Comparison of ENCODE assay signal across 8 cellular contexts in genomic region chr13:26557393-26558073, GRCh38. TPM values are rescaled to one million over a fixed set of nuclear protein-coding genes. Genes with fewer than 3 reads are reported as not detected.
DNase-seq lines count a peak whose midpoint lies in the region; ATAC-seq and TF ChIP-seq lines count a peak whose summit lies in the region.

WASF3 (plus strand) TSS chr13:26557683; CDS start chr13:26642271, 84,588 bp downstream.

- peak within 1 kb of the TSS; percentile 20; the same call in 1 of the 2 replicates for H3K18ac ChIP-seq in IMR-90 (ENCODE audit: low read depth, low read length)

- no peak within 1 kb of the TSS for H3K14ac ChIP-seq in IMR-90 (replicated peaks; ENCODE audit: low read depth, low read length)

- H3K9me2 ChIP-seq in PC-3 (replicated peaks; ENCODE audit: low read length) = no peaks in the 10 kb centered on the region

- peak within 1 kb of the TSS; percentile 25; the same call in 1 of the 2 replicates for H2BK120ac ChIP-seq in IMR-90 (ENCODE audit: low read depth, low read length)

- H3K36me3 Mint-ChIP-seq in osteocyte (ENCODE audit: unreplicated experiment) = no peaks in the 10 kb centered on the region

- dilution Hi-C loops in IMR-90 (cut with HindIII; ENCODE audit: low sequenced_read_pairs, unreplicated experiment) = no loop called here

- BruUV-seq in IMR-90 (replicated peaks; lab: Mats Ljungman, UMichigan) (no TSS peak), PC-3 (replicated peaks; lab: Mats Ljungman, UMichigan) (no TSS peak)

- peak within 1 kb of the TSS; percentile 93 for H2BK15ac ChIP-seq in IMR-90 (ENCODE audit: low read depth, low read length)

- no peaks in the 10 kb centered on the region for H3K9me3 Mint-ChIP-seq in osteocyte (ENCODE audit: unreplicated experiment)

- H3K27ac Mint-ChIP-seq in osteocyte (ENCODE audit: unreplicated experiment) = no peak within 1 kb of the TSS

- H4K20me1 ChIP-seq in IMR-90 (ENCODE audit: insufficient read depth, low read length) (peaks cover 16% of the 10 kb centered on the region), PC-3 (ENCODE audit: low read length) (no peaks in the 10 kb centered on the region; the same call in 1 of the 2 replicates)

- CTCF ChIA-PET in IMR-90 (lab: Yijun Ruan, JAX) = no interaction called here
- CTCF ChIA-PET in PC-3 (lab: Charles Lee) = no interaction called here

- peaks cover 14% of the 10 kb centered on the region for H3K4me1 Mint-ChIP-seq in osteocyte (ENCODE audit: unreplicated experiment)

- no peak for TF ChIP-seq CTCF in IMR-90 (conservative IDR thresholded peaks at IDR 0.05; ENCODE audit: low read depth, low read length)
- no peak for TF ChIP-seq CTCF in PC-3 (conservative IDR thresholded peaks at IDR 0.05; ENCODE audit: low read depth, low read length)
- TF ChIP-seq CTCF in adrenal gland (IDR thresholded peaks at IDR 0.05) = peak in 1 of 6 experiments; percentile 21
- no peak for TF ChIP-seq CTCF in heart left ventricle (IDR thresholded peaks at IDR 0.05)
- TF ChIP-seq CTCF in osteocyte (IDR thresholded peaks at IDR 0.05) = no peak
- TF ChIP-seq CTCF in uterus (IDR thresholded peaks at IDR 0.05) = peak in 1 of 4 experiments; percentile 9

- peaks cover 33% of the 10 kb centered on the region for H3K27me3 Mint-ChIP-seq in osteocyte (ENCODE audit: unreplicated experiment)

- no peaks in the 10 kb centered on the region for H3K36me3 ChIP-seq in IMR-90 (ENCODE audit: control insufficient read depth, insufficient read depth, low read length)
- no peaks in the 10 kb centered on the region for H3K36me3 ChIP-seq in PC-3 (ENCODE audit: low read depth, low read length)
- no peaks in the 10 kb centered on the region for H3K36me3 ChIP-seq in adrenal gland (replicated peaks in 1 of 2)
- H3K36me3 ChIP-seq in heart left ventricle = no peaks in the 10 kb centered on the region
- no peaks in the 10 kb centered on the region for H3K36me3 ChIP-seq in uterus

- peak; percentile 80 for ATAC-seq in GM21717 (IDR thresholded peaks at IDR 0.05; ENCODE audit: unreplicated experiment)
- peak; percentile 95 for ATAC-seq in IMR-90 (ENCODE audit: low read depth)
- peak; percentile 98 for ATAC-seq in PC-3
- ATAC-seq in heart left ventricle = peak; percentile 99 to 100 (median 100)

- DNase-seq in DMS153 treated with DMSO at 0.1 percent for 48 hours (lab: John Stamatoyannopoulos, UW; ENCODE audit: unreplicated experiment) = peak; percentile 91
- peak; percentile 90 for DNase-seq in IMR-90
- DNase-seq in PC-3 = peak; percentile 88
- DNase-seq in adrenal gland = peak; percentile 96 to 97 (median 96)
- peak; percentile 94 to 96 (median 96) for DNase-seq in heart left ventricle
- DNase-seq in osteocyte (ENCODE audit: extremely low spot score, unreplicated experiment) = peak; percentile 97
- DNase-seq in uterus = peak; percentile 93 to 95

- POLR2A ChIA-PET in IMR-90 (lab: Charles Lee; ENCODE audit: unreplicated experiment) = interaction anchor here (0.6 to 1.1 kb wide), 2 partner anchors 29 to 62 kb away, joined by 3 read pairs; no protein-coding TSS in a partner anchor
- POLR2A ChIA-PET in PC-3 (lab: Charles Lee; ENCODE audit: unreplicated experiment) = no interaction called here

- peaks cover 21 to 39% of the 10 kb centered on the region in 2 experiments for H3K79me1 ChIP-seq in IMR-90 (ENCODE audit: low read depth in 1 of 2, low read length in 2 of 2)

- H2BK20ac ChIP-seq in IMR-90 (ENCODE audit: low read depth, low read length) = 0 out of 2 replicates have a peak within 1 kb of the TSS, but pooled peaks have one; percentile 25

- H3K23ac ChIP-seq in IMR-90 (ENCODE audit: low read depth, low read length) = 0 out of 2 replicates have a peak within 1 kb of the TSS, but pooled peaks have one; percentile 82

- 0 out of 2 replicates have a peak, but pooled peaks have one; percentile 4 for TF ChIP-seq RAD21 in IMR-90 (IDR thresholded peaks at IDR 0.05; ENCODE audit: low read length)

- in situ Hi-C loops in IMR-90 (cut with MboI; ENCODE audit: low sequenced_read_pairs) = no loop called here

- H3K27me3 ChIP-seq in IMR-90 (ENCODE audit: control insufficient read depth, insufficient read depth, low read length) = peaks cover 7% of the 10 kb centered on the region
- peaks cover 48% of the 10 kb centered on the region for H3K27me3 ChIP-seq in PC-3 (ENCODE audit: low read length)
- no peaks in the 10 kb centered on the region for H3K27me3 ChIP-seq in adrenal gland
- peaks cover 0 to 25% (median 0%) of the 10 kb centered on the region in 9 donors for H3K27me3 ChIP-seq in heart left ventricle
- no peaks in the 10 kb centered on the region for H3K27me3 ChIP-seq in uterus

- H4K8ac ChIP-seq in IMR-90 (ENCODE audit: low read depth in 2 of 2, low read length in 2 of 2) = peak within 1 kb of the TSS; percentile 58 to 87; a peak in 2 of 4 replicates

- TF ChIP-seq POLR2A in IMR-90 (IDR thresholded peaks at IDR 0.05; ENCODE audit: low read depth, low read length) (peak; percentile 67), adrenal gland (IDR thresholded peaks at IDR 0.05) (peak; percentile 47 to 76), heart left ventricle (IDR thresholded peaks at IDR 0.05) (peak in 1 of 2 donors; percentile 22), uterus (IDR thresholded peaks at IDR 0.05) (peak; percentile 45 to 72)

- intact Hi-C loops in IMR-90 (cut with micrococcal nuclease) = loop anchor here (5.0 kb wide), 3 partner anchors 60 to 140 kb away; no protein-coding TSS in a partner anchor
- intact Hi-C loops in PC-3 (cut with micrococcal nuclease) = no loop called here
- intact Hi-C loops in adrenal gland (cut with DNase I) = no loop called here
- intact Hi-C loops in heart left ventricle (cut with DNase I) = no loop called here
- intact Hi-C loops in uterus (cut with DNase I; ENCODE audit: low total_unique reads) = no loop called here

- H3K56ac ChIP-seq in IMR-90 (ENCODE audit: extremely low read depth, insufficient read depth, low read length) = no peak within 1 kb of the TSS

- peak within 1 kb of the TSS; percentile 33; the same call in 1 of the 2 replicates for H4K5ac ChIP-seq in IMR-90 (ENCODE audit: low read depth, low read length)

- peaks cover 18% of the 10 kb centered on the region for H3K9me1 ChIP-seq in IMR-90 (ENCODE audit: insufficient read depth, low read length)

- H3K4me3 ChIP-seq in IMR-90 (ENCODE audit: insufficient read depth, low read depth, low read length) = peak within 1 kb of the TSS; percentile 83
- H3K4me3 ChIP-seq in PC-3 (ENCODE audit: low read length) = peak within 1 kb of the TSS; percentile 69
- H3K4me3 ChIP-seq in adrenal gland = peak within 1 kb of the TSS in 3 of 4 donors; percentile 46 to 97 (median 79)
- peak within 1 kb of the TSS; percentile 48 to 96 (median 80) for H3K4me3 ChIP-seq in heart left ventricle
- H3K4me3 ChIP-seq in uterus = peak within 1 kb of the TSS; percentile 30 to 96

- H3K9me3 ChIP-seq in IMR-90 (ENCODE audit: control insufficient read depth, insufficient read depth, low read length) = peaks cover 2% of the 10 kb centered on the region
- no peaks in the 10 kb centered on the region for H3K9me3 ChIP-seq in PC-3 (ENCODE audit: low read length)
- no peaks in the 10 kb centered on the region for H3K9me3 ChIP-seq in adrenal gland (replicated peaks in 1 of 3)
- no peaks in the 10 kb centered on the region for H3K9me3 ChIP-seq in heart left ventricle
- no peaks in the 10 kb centered on the region for H3K9me3 ChIP-seq in uterus

- peak within 1 kb of the TSS; percentile 52 for H2BK5ac ChIP-seq in IMR-90 (ENCODE audit: low read depth, low read length, poor library complexity, severe bottlenecking)

- no peaks in the 10 kb centered on the region for H3F3A ChIP-seq in PC-3 (ENCODE audit: low read length, unreplicated experiment)

- H3K4me2 ChIP-seq in IMR-90 (ENCODE audit: low read depth, low read length) (peak within 1 kb of the TSS; percentile 93), PC-3 (ENCODE audit: low read length) (peak within 1 kb of the TSS; percentile 84)

- peak within 1 kb of the TSS; percentile 96 for H2AK9ac ChIP-seq in IMR-90 (replicated peaks; ENCODE audit: low read depth, low read length, poor library complexity)

- 0% methylated on average over 23 of the region's 94 CpGs; no CpG with 5 or more reads in 1 of the 2 experiments for WGBS in IMR-90 (ENCODE audit: extremely low coverage in 2 of 2, insufficient read length in 1 of 2), 2 experiments
- 0 to 1% methylated on average over 77 to 93 of the region's 94 CpGs; no CpG with 5 or more reads in 2 of the 4 donors for WGBS in adrenal gland, 4 donors
- 0 to 5% (median 1%) methylated on average over 4 to 94 of the region's 94 CpGs for WGBS in heart left ventricle, 4 donors

- H3K4me3 Mint-ChIP-seq in osteocyte (ENCODE audit: unreplicated experiment) = peak within 1 kb of the TSS; percentile 81

- H4K91ac ChIP-seq in IMR-90 (ENCODE audit: insufficient read depth, low read depth, low read length) = peak within 1 kb of the TSS; percentile 73

- H3K9ac ChIP-seq in IMR-90 (ENCODE audit: low read depth, low read length) (peak within 1 kb of the TSS; percentile 80), PC-3 (ENCODE audit: low read length) (peak within 1 kb of the TSS; percentile 35; the same call in 1 of the 2 replicates)

- H3K79me2 ChIP-seq in PC-3 (ENCODE audit: low read length) = no peaks in the 10 kb centered on the region

- H2AFZ ChIP-seq in IMR-90 (replicated peaks; ENCODE audit: low read length, poor library complexity) = peak within 1 kb of the TSS; percentile 99
- H2AFZ ChIP-seq in PC-3 (ENCODE audit: low read length) = peak within 1 kb of the TSS; percentile 73

- H2AK5ac ChIP-seq in IMR-90 (ENCODE audit: low read depth, low read length) = no peak within 1 kb of the TSS

- peak within 1 kb of the TSS; percentile 80 for H3K4ac ChIP-seq in IMR-90 (ENCODE audit: low read depth, low read length)

- H3K27ac ChIP-seq in IMR-90 (ENCODE audit: insufficient read depth, low read length) = peak within 1 kb of the TSS; percentile 72
- H3K27ac ChIP-seq in PC-3 (ENCODE audit: low read length) = no peak within 1 kb of the TSS
- peak within 1 kb of the TSS in 4 of 5 donors; percentile 45 to 93 (median 72) for H3K27ac ChIP-seq in adrenal gland
- peak within 1 kb of the TSS in 7 of 12 donors; percentile 29 to 69 (median 49) for H3K27ac ChIP-seq in heart left ventricle
- peak within 1 kb of the TSS; percentile 40 to 65 for H3K27ac ChIP-seq in uterus

- H3K4me1 ChIP-seq in IMR-90 (ENCODE audit: control insufficient read depth, insufficient read depth, low read length) (peaks cover 16% of the 10 kb centered on the region), PC-3 (ENCODE audit: insufficient read depth, low read length) (no peaks in the 10 kb centered on the region), adrenal gland (replicated peaks in 1 of 2) (peaks cover 15 to 19% of the 10 kb centered on the region in 2 donors), heart left ventricle (peaks cover 0 to 25% (median 7%) of the 10 kb centered on the region in 12 donors), uterus (peaks cover 0 to 4% of the 10 kb centered on the region in 2 donors)

RNA-seq across cellular contexts. Expression of gene WASF3, which starts in this region (rescaled TPM):
- 4.3 and 5.8 TPM in 2 replicates for total RNA-seq in IMR-90 (2012; rRNA removed)
- 10.5 and 11.4 TPM in 2 replicates for polyA plus RNA-seq in IMR-90 (2012; rRNA removed)
- 5.8 and 6.7 TPM in 2 replicates for polyA plus RNA-seq in IMR-90 (2012; cell fraction: cytosol; rRNA removed)
- polyA plus RNA-seq in IMR-90 (2012; cell fraction: nucleus; rRNA removed; ENCODE audit: low replicate concordance) = 13.3 and 26.5 TPM in 2 replicates
- total RNA-seq in PC-3 (2014; rRNA removed) = 2.0 and 2.6 TPM in 2 replicates
- 10 to 100 TPM; 26.1 to 63.3 (median 41.1) TPM for total RNA-seq in adrenal gland
- 10 to 100 TPM; 12.6 to 40.9 (median 18.1) TPM for polyA plus RNA-seq in adrenal gland
- total RNA-seq in heart left ventricle = 10 to 100 TPM in 5 of 9 donors, 1 to 10 TPM in 4; 7.0 to 14.9 (median 10.5) TPM
- polyA plus RNA-seq in heart left ventricle = 1 to 10 TPM; 3.4 to 3.5 TPM
- 17.1 and 20.0 TPM in 2 replicates for total RNA-seq in osteocyte
- 10 to 100 TPM in 3 of 4 donors, 1 to 10 TPM in 1; 5.9 to 37.5 (median 12.5) TPM for total RNA-seq in uterus
